In the genomic region with DNA sequence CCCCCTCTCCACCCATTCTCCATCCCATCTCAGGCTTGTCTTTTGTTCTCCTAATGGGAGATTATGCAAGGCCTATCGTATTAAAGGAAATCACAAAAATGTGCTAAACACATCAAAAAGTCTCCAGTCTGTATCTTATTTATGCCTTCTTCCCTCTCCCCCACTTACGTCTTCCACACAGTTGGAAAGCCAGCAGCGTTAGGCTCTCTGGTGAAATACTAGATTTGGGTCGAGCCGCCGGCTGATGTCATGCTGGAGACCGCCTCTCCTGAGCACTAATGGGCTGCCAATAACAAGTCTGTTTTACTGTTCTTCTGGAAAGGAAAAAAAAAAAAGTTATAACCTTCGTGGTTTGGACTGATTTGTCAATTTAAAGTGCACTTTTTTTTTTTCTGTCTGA, we compare ENCODE assay signal across 27 cellular contexts.
A peak's percentile ranks its signal among the peaks of the same experiment; 100 is the strongest.
DNase-seq lines count a peak whose midpoint lies in the region; ATAC-seq and TF ChIP-seq lines count a peak whose summit lies in the region.
"Had no signal": no experiment of that assay in that cellular context is flagged by ENCODE, and none has a peak within 500 bp of the region (broad histone marks: within the 10 kb centered on the region; RNA-seq: fewer than 3 reads in every experiment).

No MANE protein-coding gene starts in this region.

- H2BK5ac ChIP-seq in mesendoderm (ENCODE audit: low read length) = no peak overlapping the region

- no peak overlapping the region for H4K5ac ChIP-seq in mesendoderm (ENCODE audit: low read length)

- intact Hi-C loops in Right ventricle myocardium inferior (cut with DNase I) (no loop called here), cardiac septum (cut with DNase I) (no loop called here), left cardiac atrium (cut with DNase I) (no loop called here)

- DNase-seq in Right ventricle myocardium inferior (ENCODE audit: missing footprints) (peak; percentile 83), cardiac septum (ENCODE audit: low spot score) (no peak), left cardiac atrium (peak; percentile 67), omental fat pad (ENCODE audit: low spot score) (no peak), mesendoderm (no peak), hippocampal formation (lab: John Stamatoyannopoulos, UW) (no peak), OCI-M2 (lab: John Stamatoyannopoulos, UW; ENCODE audit: unreplicated experiment) (no peak)
- no peak for DNase-seq in stimulated activated CD4-positive, alpha-beta T cell treated with anti-CD3 and anti-CD28 coated beads, Interleukin-4, amount 100 ng/mL, for 24 hours
- DNase-seq: 8988T; activated CD4-positive, alpha-beta T cell treated with anti-CD3 and anti-CD28 coated beads for 4 hours; COR-L47; DMS79 treated with DMSO at 0.1 percent for 48 hours; head of caudate nucleus; naive thymus-derived CD8-positive, alpha-beta T cell; NCI-H1930; NCI-H2227 treated with DMSO at 0.1 percent for 48 hours; NCI-H748 treated with DMSO at 0.1 percent for 48 hours; OCI-M1; SHP77 treated with DMSO at 0.1 percent for 48 hours; stimulated activated CD4-positive, alpha-beta T cell treated with anti-CD3 and anti-CD28 coated beads, Interleukin-2, amount 100 ng/mL, for 48 hours; stimulated activated naive CD8-positive, alpha-beta T cell treated with anti-CD3 and anti-CD28 coated beads, Interleukin-15, amount 100 ng/mL, for 72 hours; T-helper 1 cell; transverse colon had no signal

- no peak overlapping the region for H3K23ac ChIP-seq in mesendoderm (ENCODE audit: low read length)

- no peak overlapping the region for H3K18ac ChIP-seq in mesendoderm (ENCODE audit: low read length)

- H3K4ac ChIP-seq in mesendoderm (ENCODE audit: low read depth, low read length) = no peak overlapping the region

- no peak for TF ChIP-seq CTCF in omental fat pad (IDR thresholded peaks at IDR 0.05)

- H3K36me3 ChIP-seq in mesendoderm (ENCODE audit: control insufficient read depth, insufficient read depth, low read length) = no peaks in the 10 kb centered on the region
- H3K36me3 ChIP-seq: breast epithelium, transverse colon had no signal

- H3K56ac ChIP-seq in mesendoderm (ENCODE audit: low read length) = no peak overlapping the region

- H2BK15ac ChIP-seq in mesendoderm (replicated peaks; ENCODE audit: low read depth) = no peak overlapping the region

- H3K27me3 ChIP-seq in mesendoderm (ENCODE audit: insufficient read depth, low read length, poor library complexity) = no peaks in the 10 kb centered on the region
- H3K27me3 ChIP-seq: breast epithelium had no signal

- WGBS in mesendoderm (ENCODE audit: extremely low coverage, insufficient coverage, low lambda C conversion rate) = no CpG with 5 or more reads among the region's 8 CpGs

- no peak overlapping the region for H2BK120ac ChIP-seq in mesendoderm (ENCODE audit: low read depth, low read length)

- no peak overlapping the region for H4K8ac ChIP-seq in mesendoderm (ENCODE audit: low read depth, low read length)

- no peak overlapping the region for H3K4me2 ChIP-seq in mesendoderm (ENCODE audit: low read length)
- H3K4me2 ChIP-seq: KMS-11, smooth muscle cell had no signal

- H3K9ac ChIP-seq in mesendoderm (ENCODE audit: low read length) = no peak overlapping the region
- H3K9ac ChIP-seq: KMS-11, parathyroid adenoma had no signal

- no peaks in the 10 kb centered on the region for H3K79me2 ChIP-seq in mesendoderm (ENCODE audit: control insufficient read depth, insufficient read depth, low read length)
- H3K79me2 ChIP-seq: parathyroid adenoma had no signal

- no peak overlapping the region for H3K4me3 ChIP-seq in mesendoderm (ENCODE audit: low read length)
- H3K4me3 ChIP-seq: breast epithelium, smooth muscle cell, transverse colon had no signal

- H3K79me1 ChIP-seq in mesendoderm (ENCODE audit: low read length) = no peaks in the 10 kb centered on the region

- H2AK5ac ChIP-seq in mesendoderm (ENCODE audit: low read length) = no peak overlapping the region

- H3K27ac ChIP-seq in mesendoderm (ENCODE audit: low read depth, low read length) = no peak overlapping the region
- H3K27ac ChIP-seq: breast epithelium, KMS-11, parathyroid adenoma, transverse colon had no signal

- no peaks in the 10 kb centered on the region for H3K4me1 ChIP-seq in mesendoderm (ENCODE audit: control insufficient read depth, low read depth, low read length)
- H3K4me1 ChIP-seq: breast epithelium, parathyroid adenoma, transverse colon had no signal

- ATAC-seq in Right ventricle myocardium inferior = peak; percentile 93
- ATAC-seq in left cardiac atrium = peak; percentile 91 to 96
- ATAC-seq in omental fat pad (ENCODE audit: low FRiP score) = peak; percentile 87
- ATAC-seq: naive thymus-derived CD8-positive, alpha-beta T cell; stimulated activated naive CD8-positive, alpha-beta T cell treated with anti-CD3 and anti-CD28 coated beads, Interleukin-15, amount 100 ng/mL, for 72 hours had no signal

Comparison
In these comparisons a context has a peak if more than half of its experiments do, and no peak if none do; other contexts are left out.
1. DNase-seq: peak in Right ventricle myocardium inferior (single experiment) and left cardiac atrium (single experiment); none in cardiac septum (single experiment), omental fat pad (single experiment), mesendoderm (single experiment), hippocampal formation (0 of 2), stimulated activated CD4-positive, alpha-beta T cell treated with anti-CD3 and anti-CD28 coated beads, Interleukin-4, amount 100 ng/mL, for 24 hours (single experiment) and OCI-M2 (single experiment).
2. Peak in every context shown above with its lines, with median percentiles within 50 percentile points of each other: ATAC-seq.